Comparison of ENCODE assay signal across 1 cellular context in the genomic region with DNA sequence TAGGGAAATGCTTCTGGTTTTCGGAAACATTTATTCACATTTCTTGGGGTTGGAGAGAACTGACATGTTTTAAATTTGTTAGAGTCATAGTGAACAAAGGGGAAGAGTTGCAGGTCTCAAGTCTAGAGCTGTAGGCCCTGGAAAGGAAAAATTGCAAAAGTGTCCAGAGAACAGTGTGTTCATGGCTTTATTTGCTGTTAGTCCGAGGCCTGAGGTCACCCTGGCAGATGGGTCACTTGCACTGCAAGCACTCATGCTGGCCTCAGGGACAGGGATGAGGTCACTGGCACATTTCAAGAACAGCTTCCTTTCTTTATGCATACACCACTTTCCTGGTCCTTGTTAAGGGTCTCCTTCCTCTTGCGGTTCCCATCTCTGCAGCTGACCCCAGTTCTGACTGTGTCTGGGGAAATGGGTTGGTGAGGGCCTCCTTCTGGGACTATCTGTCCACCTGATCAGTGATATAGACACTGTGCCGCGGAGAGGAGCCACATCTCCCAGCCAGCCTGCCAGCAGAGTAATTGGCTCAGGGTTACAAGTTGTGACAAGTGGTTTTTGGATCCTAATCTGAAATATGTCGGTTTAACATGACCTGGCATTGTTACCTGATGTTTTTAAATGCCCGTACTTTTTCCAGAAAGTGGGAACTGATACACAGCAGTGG.
TF ChIP-seq lines count a peak whose summit lies in the region.

No MANE protein-coding gene starts in this region.

TF ChIP-seq in IMR-90, 13 proteins besides CTCF, POLR2A, EP300 and RAD21 (continued from another document):
- TF ChIP-seq ELK1 (IDR thresholded peaks at IDR 0.05; ENCODE audit: borderline replicate concordance, low read depth, low read length), result no peak
